In genomic region chr1:38990401-38990745, GRCh38 we compare ENCODE assay signal across 8 cellular contexts. TPM values are rescaled to one million over a fixed set of nuclear protein-coding genes. Genes with fewer than 3 reads are reported as not detected.
DNase-seq lines count a peak whose midpoint lies in the region; ATAC-seq and TF ChIP-seq lines count a peak whose summit lies in the region.

No MANE protein-coding gene starts in this region.

- peaks cover 32% of the 10 kb centered on the region for H3K4me1 ChIP-seq in BLaER1

- no peak for ATAC-seq in GM21825 (IDR thresholded peaks at IDR 0.05; ENCODE audit: unreplicated experiment)
- no peak for ATAC-seq in GM19455 (IDR thresholded peaks at IDR 0.05; ENCODE audit: unreplicated experiment)

- H4K20me1 ChIP-seq in BLaER1: peaks cover 40% of the 10 kb centered on the region

- peaks cover 30% of the 10 kb centered on the region for H3K36me3 Mint-ChIP-seq in activated naive CD8-positive, alpha-beta T cell treated with anti-CD3 and anti-CD28 coated beads for 36 hours
- peaks cover 0 to 4% (median 4%) of the 10 kb centered on the region in 3 donors for H3K36me3 Mint-ChIP-seq in immature natural killer cell

- H3K4me2 ChIP-seq in BLaER1: peak overlapping the region; percentile 77

- peak overlapping the region; percentile 89 for H3K27ac Mint-ChIP-seq in activated naive CD8-positive, alpha-beta T cell treated with anti-CD3 and anti-CD28 coated beads for 36 hours
- peak overlapping the region; percentile 80 to 95 (median 88) for H3K27ac Mint-ChIP-seq in immature natural killer cell

- peak overlapping the region; percentile 93 for H3K4me3 ChIP-seq in BLaER1
- peak overlapping the region; percentile 96 for H3K4me3 ChIP-seq in HL-60 (replicated peaks; ENCODE audit: insufficient read depth, low read length)

- TF ChIP-seq CTCF in HL-60 (IDR thresholded peaks at IDR 0.05; ENCODE audit: insufficient read depth, low read length): no peak

- H3K4me3 Mint-ChIP-seq in activated naive CD8-positive, alpha-beta T cell treated with anti-CD3 and anti-CD28 coated beads for 36 hours: peak overlapping the region; percentile 81
- peak overlapping the region; percentile 72 to 88 (median 78) for H3K4me3 Mint-ChIP-seq in immature natural killer cell

- no peak for DNase-seq in HL-60 (ENCODE audit: low read depth in 1 of 2, low spot score in 1 of 2)
- no peak for DNase-seq in activated naive CD8-positive, alpha-beta T cell treated with anti-CD3 and anti-CD28 coated beads for 36 hours
- no peak for DNase-seq in immature natural killer cell
- peak; percentile 64 for DNase-seq in superior temporal gyrus (ENCODE audit: extremely low spot score)
- no peak for DNase-seq in stimulated activated CD4-positive, alpha-beta T cell treated with anti-CD3 and anti-CD28 coated beads, Interleukin-4, amount 100 ng/mL, for 1 hour

- H3K4me1 Mint-ChIP-seq in activated naive CD8-positive, alpha-beta T cell treated with anti-CD3 and anti-CD28 coated beads for 36 hours: peaks cover 35% of the 10 kb centered on the region
- H3K4me1 Mint-ChIP-seq in immature natural killer cell: peaks cover 31 to 41% of the 10 kb centered on the region in 2 donors

- peak overlapping the region; percentile 94; the same call in 1 of the 2 replicates for H3K9ac ChIP-seq in BLaER1

- H3K27ac ChIP-seq in BLaER1 (peak overlapping the region; percentile 95), HL-60 (replicated peaks) (peak overlapping the region; percentile 88)

- peaks cover 23% of the 10 kb centered on the region for H3K36me3 ChIP-seq in BLaER1

- H3K27me3 ChIP-seq in BLaER1: no peaks in the 10 kb centered on the region
- H3K27me3 ChIP-seq in HL-60 (ENCODE audit: insufficient read depth, poor library complexity, severe bottlenecking): no peaks in the 10 kb centered on the region

- H3K27me3 Mint-ChIP-seq in activated naive CD8-positive, alpha-beta T cell treated with anti-CD3 and anti-CD28 coated beads for 36 hours: no peaks in the 10 kb centered on the region
- H3K27me3 Mint-ChIP-seq in immature natural killer cell (ENCODE audit: low read depth in 3 of 3): peaks cover 2 to 16% (median 4%) of the 10 kb centered on the region in 3 donors

- H3K9me3 Mint-ChIP-seq in activated naive CD8-positive, alpha-beta T cell treated with anti-CD3 and anti-CD28 coated beads for 36 hours: no peaks in the 10 kb centered on the region
- no peaks in the 10 kb centered on the region for H3K9me3 Mint-ChIP-seq in immature natural killer cell

- H3K9me3 ChIP-seq in BLaER1: no peaks in the 10 kb centered on the region

RNA-seq across cellular contexts. Expression of gene AKIRIN1, which starts 0.7 kb away (rescaled TPM):
- total RNA-seq in activated naive CD8-positive, alpha-beta T cell treated with anti-CD3 and anti-CD28 coated beads for 36 hours: 10 to 100 TPM; 68.2 to 70.7 TPM
- polyA plus RNA-seq in immature natural killer cell: 10 to 100 TPM; 69.5 to 89.2 (median 74.8) TPM

RNA-seq across cellular contexts. Expression of gene NDUFS5, which starts 35.8 kb away (rescaled TPM):
- total RNA-seq in activated naive CD8-positive, alpha-beta T cell treated with anti-CD3 and anti-CD28 coated beads for 36 hours: 100 to 1,000 TPM; 191 to 201 TPM
- 100 to 1,000 TPM; 390 to 517 (median 431) TPM for polyA plus RNA-seq in immature natural killer cell

RNA-seq across cellular contexts. Expression of gene RHBDL2, which starts 48.7 kb away (rescaled TPM):
- not detected for total RNA-seq in activated naive CD8-positive, alpha-beta T cell treated with anti-CD3 and anti-CD28 coated beads for 36 hours
- polyA plus RNA-seq in immature natural killer cell: not detected
